Comparison of ENCODE assay signal across 18 cellular contexts in the genomic region with DNA sequence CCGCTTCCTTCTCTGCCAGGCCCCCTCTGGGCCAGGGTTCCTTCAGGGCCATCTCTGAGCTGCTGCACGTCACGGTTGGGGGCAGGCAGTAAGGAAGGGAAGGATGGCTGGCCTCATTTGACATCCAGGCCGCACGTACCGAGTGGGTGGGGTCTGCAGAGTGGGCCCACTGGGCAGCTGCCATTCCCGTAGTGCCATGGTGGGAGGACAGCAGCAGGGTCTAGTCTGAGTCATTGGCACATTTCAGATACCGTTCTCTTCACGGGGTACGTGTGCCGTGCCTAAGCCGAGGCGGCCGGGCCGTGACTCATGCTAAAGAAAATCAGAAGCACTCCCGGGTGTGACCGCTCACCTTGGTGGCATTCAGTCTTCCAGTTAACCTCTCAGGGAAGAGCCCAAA. TPM values are rescaled to one million over a fixed set of nuclear protein-coding genes. Genes with fewer than 3 reads are reported as not detected.
A peak's percentile ranks its signal among the peaks of the same experiment; 100 is the strongest.
DNase-seq lines count a peak whose midpoint lies in the region; ATAC-seq and TF ChIP-seq lines count a peak whose summit lies in the region.
"Had no signal": no experiment of that assay in that cellular context is flagged by ENCODE, and none has a peak within 500 bp of the region (broad histone marks: within the 10 kb centered on the region; RNA-seq: fewer than 3 reads in every experiment).

No MANE protein-coding gene starts in this region.

- H3K9me3 Mint-ChIP-seq in Calu3 (ENCODE audit: low read depth, unreplicated experiment) = no peaks in the 10 kb centered on the region
- H3K9me3 Mint-ChIP-seq in stimulated activated effector memory CD8-positive, alpha-beta T cell treated with anti-CD3 and anti-CD28 coated beads, Interleukin-12 subunit alpha, Interleukin-12 subunit beta, amount 100 ng/mL, for 72 hours = no peaks in the 10 kb centered on the region
- no peaks in the 10 kb centered on the region for H3K9me3 Mint-ChIP-seq in stimulated activated naive B cell treated with anti-CD40 and anti-IgM and Interleukin-4, amounts not matched to agents 10 μg/mL and 1 μg/mL and 100 μg/mL, for 72 hours
- H3K9me3 Mint-ChIP-seq: activated T-helper 17 cell treated with anti-CD3 and anti-CD28 coated beads, Interleukin-2, amount 50 U/mL, for 72 hours; stimulated activated naive CD8-positive, alpha-beta T cell treated with anti-CD3 and anti-CD28 coated beads, Interleukin-15, amount 100 ng/mL, for 72 hours had no signal

- in situ Hi-C loops in brain microvascular endothelial cell (cut with HindIII; ENCODE audit: low pct_ligation_motif_present, low sequenced_read_pairs) = no loop called here

- H3K4me3 ChIP-seq in PC-3 (ENCODE audit: low read length) (peak overlapping the region; percentile 18; the same call in 1 of the 2 replicates), brain microvascular endothelial cell (ENCODE audit: low read depth, low read length) (no peak overlapping the region), neuronal stem cell (ENCODE audit: low read length in 2 of 2) (no peak overlapping the region)
- H3K4me3 ChIP-seq: coronary artery, smooth muscle cell, uterus had no signal

- H3K36me3 ChIP-seq in PC-3 (ENCODE audit: low read depth, low read length) (peaks cover 42% of the 10 kb centered on the region), brain microvascular endothelial cell (replicated peaks) (peaks cover 70% of the 10 kb centered on the region), neuronal stem cell (replicated peaks in 1 of 2; ENCODE audit: control insufficient read depth in 2 of 2, insufficient read depth in 2 of 2, low read length in 2 of 2) (peaks cover 14 to 69% of the 10 kb centered on the region in 2 donors)
- H3K36me3 ChIP-seq: uterus had no signal

- H3K4me3 Mint-ChIP-seq in Calu3 (ENCODE audit: low read depth, unreplicated experiment) = no peak overlapping the region
- no peak overlapping the region for H3K4me3 Mint-ChIP-seq in stimulated activated effector memory CD8-positive, alpha-beta T cell treated with anti-CD3 and anti-CD28 coated beads, Interleukin-12 subunit alpha, Interleukin-12 subunit beta, amount 100 ng/mL, for 72 hours
- H3K4me3 Mint-ChIP-seq in stimulated activated naive B cell treated with anti-CD40 and anti-IgM and Interleukin-4, amounts not matched to agents 10 μg/mL and 1 μg/mL and 100 μg/mL, for 72 hours = no peak overlapping the region
- H3K4me3 Mint-ChIP-seq: activated T-helper 17 cell treated with anti-CD3 and anti-CD28 coated beads, Interleukin-2, amount 50 U/mL, for 72 hours; stimulated activated naive CD8-positive, alpha-beta T cell treated with anti-CD3 and anti-CD28 coated beads, Interleukin-15, amount 100 ng/mL, for 72 hours had no signal

- peak overlapping the region; percentile 23 for H3K23ac ChIP-seq in neuronal stem cell (ENCODE audit: low read depth, low read length, poor library complexity)

- H2BK120ac ChIP-seq in neuronal stem cell (ENCODE audit: low read depth, low read length) = no peak overlapping the region

- H4K20me1 ChIP-seq in PC-3 (ENCODE audit: low read length) = no peaks in the 10 kb centered on the region; the same call in 1 of the 2 replicates

- H3K9ac ChIP-seq in PC-3 (ENCODE audit: low read length) = peak overlapping the region; percentile 9; the same call in 1 of the 2 replicates
- no peak overlapping the region for H3K9ac ChIP-seq in neuronal stem cell (ENCODE audit: low read depth, low read length, poor library complexity)

- H3K4me2 ChIP-seq in PC-3 (ENCODE audit: low read length) (peak overlapping the region; percentile 54), neuronal stem cell (ENCODE audit: insufficient read depth, low read length, poor library complexity, severe bottlenecking) (no peak overlapping the region)
- H3K4me2 ChIP-seq: smooth muscle cell had no signal

- H2AFZ ChIP-seq in PC-3 (ENCODE audit: low read length) (0 out of 2 replicates have a peak overlapping the region, but pooled peaks have one; percentile 2), neuronal stem cell (ENCODE audit: low read length) (no peak overlapping the region)

- H3K27me3 ChIP-seq in PC-3 (ENCODE audit: low read length) (no peaks in the 10 kb centered on the region), brain microvascular endothelial cell (replicated peaks) (no peaks in the 10 kb centered on the region), neuronal stem cell (ENCODE audit: control insufficient read depth in 3 of 3, insufficient read depth in 3 of 3, low read depth in 1 of 3, low read length in 3 of 3) (no peaks in the 10 kb centered on the region)
- H3K27me3 ChIP-seq: uterus had no signal

- no peak overlapping the region for H4K8ac ChIP-seq in neuronal stem cell (ENCODE audit: low read depth, low read length)

- H3K9me3 ChIP-seq in PC-3 (ENCODE audit: low read length) (no peaks in the 10 kb centered on the region), neuronal stem cell (replicated peaks in 1 of 2; ENCODE audit: control insufficient read depth in 2 of 2, insufficient read depth in 1 of 2, low read depth in 1 of 2, low read length in 2 of 2) (no peaks in the 10 kb centered on the region)
- H3K9me3 ChIP-seq: uterus had no signal

- TF ChIP-seq CTCF in Calu3 (IDR thresholded peaks at IDR 0.05; ENCODE audit: unreplicated experiment) (no peak), PC-3 (conservative IDR thresholded peaks at IDR 0.05; ENCODE audit: low read depth, low read length) (no peak), brain microvascular endothelial cell (IDR thresholded peaks at IDR 0.05; ENCODE audit: low read depth, low read length, missing control alignments) (no peak), GM10248 (IDR thresholded peaks at IDR 0.05; ENCODE audit: control extremely low read depth, extremely low read depth, low read depth, missing control alignments) (no peak)

- H3K36me3 Mint-ChIP-seq in Calu3 (ENCODE audit: insufficient read depth, unreplicated experiment) = peaks cover 25% of the 10 kb centered on the region
- H3K36me3 Mint-ChIP-seq in stimulated activated effector memory CD8-positive, alpha-beta T cell treated with anti-CD3 and anti-CD28 coated beads, Interleukin-12 subunit alpha, Interleukin-12 subunit beta, amount 100 ng/mL, for 72 hours = peaks cover 53% of the 10 kb centered on the region
- H3K36me3 Mint-ChIP-seq in stimulated activated naive B cell treated with anti-CD40 and anti-IgM and Interleukin-4, amounts not matched to agents 10 μg/mL and 1 μg/mL and 100 μg/mL, for 72 hours = peaks cover 24 to 39% of the 10 kb centered on the region in 2 donors

- H2BK15ac ChIP-seq in neuronal stem cell (ENCODE audit: low read length) = no peak overlapping the region

- no peak overlapping the region for H4K91ac ChIP-seq in neuronal stem cell (ENCODE audit: low read depth, low read length, poor library complexity)

- no peaks in the 10 kb centered on the region for H3K27me3 Mint-ChIP-seq in Calu3 (ENCODE audit: unreplicated experiment)
- H3K27me3 Mint-ChIP-seq in stimulated activated naive B cell treated with anti-CD40 and anti-IgM and Interleukin-4, amounts not matched to agents 10 μg/mL and 1 μg/mL and 100 μg/mL, for 72 hours = no peaks in the 10 kb centered on the region
- H3K27me3 Mint-ChIP-seq: activated T-helper 17 cell treated with anti-CD3 and anti-CD28 coated beads, Interleukin-2, amount 50 U/mL, for 72 hours; stimulated activated naive CD8-positive, alpha-beta T cell treated with anti-CD3 and anti-CD28 coated beads, Interleukin-15, amount 100 ng/mL, for 72 hours had no signal

- peaks cover 6% of the 10 kb centered on the region for H3F3A ChIP-seq in PC-3 (ENCODE audit: low read length, unreplicated experiment)

- peak; percentile 58 for DNase-seq in Calu3
- DNase-seq in PC-3 = peak; percentile 84
- peak; percentile 65 for DNase-seq in brain microvascular endothelial cell
- no peak for DNase-seq in neuronal stem cell (ENCODE audit: low spot score)
- no peak for DNase-seq in stimulated activated effector memory CD8-positive, alpha-beta T cell treated with anti-CD3 and anti-CD28 coated beads, Interleukin-12 subunit alpha, Interleukin-12 subunit beta, amount 100 ng/mL, for 72 hours (ENCODE audit: low spot score in 2 of 2)
- no peak for DNase-seq in stimulated activated naive B cell treated with anti-CD40 and anti-IgM and Interleukin-4, amounts not matched to agents 10 μg/mL and 1 μg/mL and 100 μg/mL, for 72 hours
- no peak for DNase-seq in GM10248 (ENCODE audit: extremely low spot score)
- DNase-seq: erythroblast; NCI-H146; NCI-H2227 treated with DMSO at 0.1 percent for 48 hours; stimulated activated naive CD8-positive, alpha-beta T cell treated with anti-CD3 and anti-CD28 coated beads, Interleukin-15, amount 100 ng/mL, for 72 hours; uterus had no signal

- no peak overlapping the region for H3K4ac ChIP-seq in neuronal stem cell (ENCODE audit: low read length)

- H3K27ac ChIP-seq in PC-3 (ENCODE audit: low read length) (peak overlapping the region; percentile 52), brain microvascular endothelial cell (peak overlapping the region; percentile 16), neuronal stem cell (replicated peaks; ENCODE audit: low read length) (no peak overlapping the region)
- H3K27ac ChIP-seq: coronary artery, uterus had no signal

- no peak overlapping the region for H3K27ac Mint-ChIP-seq in Calu3 (ENCODE audit: unreplicated experiment)
- H3K27ac Mint-ChIP-seq in stimulated activated effector memory CD8-positive, alpha-beta T cell treated with anti-CD3 and anti-CD28 coated beads, Interleukin-12 subunit alpha, Interleukin-12 subunit beta, amount 100 ng/mL, for 72 hours = no peak overlapping the region
- no peak overlapping the region for H3K27ac Mint-ChIP-seq in stimulated activated naive B cell treated with anti-CD40 and anti-IgM and Interleukin-4, amounts not matched to agents 10 μg/mL and 1 μg/mL and 100 μg/mL, for 72 hours
- H3K27ac Mint-ChIP-seq: activated T-helper 17 cell treated with anti-CD3 and anti-CD28 coated beads, Interleukin-2, amount 50 U/mL, for 72 hours; stimulated activated naive CD8-positive, alpha-beta T cell treated with anti-CD3 and anti-CD28 coated beads, Interleukin-15, amount 100 ng/mL, for 72 hours had no signal

- no peak overlapping the region for H3K14ac ChIP-seq in neuronal stem cell (ENCODE audit: low read length)

- H2BK5ac ChIP-seq in neuronal stem cell (ENCODE audit: low read length) = no peak overlapping the region

- no peaks in the 10 kb centered on the region for H3K9me2 ChIP-seq in PC-3 (replicated peaks; ENCODE audit: low read length)

- CTCF ChIA-PET in Calu3 (lab: Charles Lee) = interaction anchor here (1.2 to 2.1 kb wide), 5 partner anchors 32 to 90 kb away, joined by 4 to 12 read pairs (median 6); no protein-coding TSS in a partner anchor
- CTCF ChIA-PET in PC-3 (lab: Charles Lee) = interaction anchor here (0.5 kb wide), 1 partner anchor 59 kb away, joined by 3 read pairs; no protein-coding TSS in a partner anchor
- CTCF ChIA-PET in GM10248 (lab: Yijun Ruan, JAX) = interaction anchor here (1.1 to 5.7 kb wide), 7 partner anchors 41 to 225 kb away, joined by 3 to 73 read pairs (median 4); no protein-coding TSS in a partner anchor

- intact Hi-C loops in Calu3 (cut with micrococcal nuclease; ENCODE audit: unreplicated experiment) = no loop called here
- intact Hi-C loops in PC-3 (cut with micrococcal nuclease) = no loop called here

- POLR2A ChIA-PET in PC-3 (lab: Charles Lee; ENCODE audit: unreplicated experiment) (no interaction called here), GM10248 (lab: Yijun Ruan, JAX) (no interaction called here)

- WGBS in neuronal stem cell (ENCODE audit: extremely low coverage in 2 of 2, insufficient read length in 2 of 2, insufficient replicate concordance in 1 of 2), 2 donors = no CpG with 5 or more reads among the region's 17 CpGs

- peaks cover 7% of the 10 kb centered on the region for H3K4me1 Mint-ChIP-seq in Calu3 (ENCODE audit: low read depth, unreplicated experiment)
- peaks cover 13% of the 10 kb centered on the region for H3K4me1 Mint-ChIP-seq in stimulated activated effector memory CD8-positive, alpha-beta T cell treated with anti-CD3 and anti-CD28 coated beads, Interleukin-12 subunit alpha, Interleukin-12 subunit beta, amount 100 ng/mL, for 72 hours
- H3K4me1 Mint-ChIP-seq in stimulated activated naive B cell treated with anti-CD40 and anti-IgM and Interleukin-4, amounts not matched to agents 10 μg/mL and 1 μg/mL and 100 μg/mL, for 72 hours = peaks cover 0 to 19% of the 10 kb centered on the region in 2 donors
- H3K4me1 Mint-ChIP-seq: activated T-helper 17 cell treated with anti-CD3 and anti-CD28 coated beads, Interleukin-2, amount 50 U/mL, for 72 hours had no signal

- H3K79me2 ChIP-seq in PC-3 (ENCODE audit: low read length) = peaks cover 19% of the 10 kb centered on the region

- H3K4me1 ChIP-seq in PC-3 (ENCODE audit: insufficient read depth, low read length) (peaks cover 15% of the 10 kb centered on the region), neuronal stem cell (ENCODE audit: control insufficient read depth in 2 of 2, insufficient read depth in 1 of 2, low read depth in 1 of 2, low read length in 2 of 2) (no peaks in the 10 kb centered on the region)
- H3K4me1 ChIP-seq: uterus had no signal

- BruUV-seq in Calu3 (replicated peaks; lab: Mats Ljungman, UMichigan) (no TSS peak), PC-3 (replicated peaks; lab: Mats Ljungman, UMichigan) (no TSS peak)

- no peak overlapping the region for H2BK12ac ChIP-seq in neuronal stem cell (ENCODE audit: low read length)

- H3K79me1 ChIP-seq in neuronal stem cell (ENCODE audit: low read depth, low read length) = no peaks in the 10 kb centered on the region

- peak; percentile 90 for ATAC-seq in PC-3
- ATAC-seq in HG03457 (IDR thresholded peaks at IDR 0.05; ENCODE audit: unreplicated experiment) = no peak
- no peak for ATAC-seq in stimulated activated effector memory CD8-positive, alpha-beta T cell treated with anti-CD3 and anti-CD28 coated beads, Interleukin-12 subunit alpha, Interleukin-12 subunit beta, amount 100 ng/mL, for 72 hours
- no peak for ATAC-seq in stimulated activated naive B cell treated with anti-CD40 and anti-IgM and Interleukin-4, amounts not matched to agents 10 μg/mL and 1 μg/mL and 100 μg/mL, for 72 hours (replicated peaks)

- H3K18ac ChIP-seq in neuronal stem cell (ENCODE audit: low read length) = no peak overlapping the region

- no peak overlapping the region for H2AK5ac ChIP-seq in neuronal stem cell (ENCODE audit: low read depth, low read length)

RNA-seq across cellular contexts. Expression of a gene that starts 43.9 kb away (rescaled TPM):
- total RNA-seq in Calu3 (2022) = not detected in 2 replicates
- not detected in 2 replicates for total RNA-seq in PC-3 (2014; rRNA removed)
- polyA plus RNA-seq in neuronal stem cell (2013, experiment 1 of 2) = not detected
- not detected for polyA plus RNA-seq in neuronal stem cell (2013, experiment 2 of 2)
- total RNA-seq: activated T-helper 17 cell treated with anti-CD3 and anti-CD28 coated beads, Interleukin-2, amount 50 U/mL, for 72 hours; mononuclear cell; omental fat pad; smooth muscle cell; uterus had no signal
- polyA plus RNA-seq: smooth muscle cell had no signal

RNA-seq across cellular contexts. Expression of a gene that starts 51.6 kb away (rescaled TPM):
- total RNA-seq in Calu3 (2022) (55.3 and 58.7 TPM in 2 replicates), PC-3 (2014; rRNA removed) (16.7 and 21.8 TPM in 2 replicates)
- 18.3 TPM for polyA plus RNA-seq in neuronal stem cell (2013, experiment 1 of 2)
- 18.1 TPM for polyA plus RNA-seq in neuronal stem cell (2013, experiment 2 of 2)

RNA-seq across cellular contexts. Expression of a gene that starts 52.8 kb away (rescaled TPM):
- total RNA-seq in Calu3 (2022) (not detected in 2 replicates), PC-3 (2014; rRNA removed) (0.66 TPM in 1 of 2 replicates, not detected in the other)
- 1.6 TPM for polyA plus RNA-seq in neuronal stem cell (2013, experiment 1 of 2)
- polyA plus RNA-seq in neuronal stem cell (2013, experiment 2 of 2) = 1.5 TPM
- total RNA-seq: activated T-helper 17 cell treated with anti-CD3 and anti-CD28 coated beads, Interleukin-2, amount 50 U/mL, for 72 hours; smooth muscle cell had no signal

Comparison
In these comparisons a context has a peak if more than half of its experiments do, and no peak if none do; other contexts are left out.
1. DNase-seq: peak in Calu3 (single experiment), PC-3 (single experiment) and brain microvascular endothelial cell (single experiment); none in neuronal stem cell (single experiment), stimulated activated effector memory CD8-positive, alpha-beta T cell treated with anti-CD3 and anti-CD28 coated beads, Interleukin-12 subunit alpha, Interleukin-12 subunit beta, amount 100 ng/mL, for 72 hours (0 of 2), stimulated activated naive B cell treated with anti-CD40 and anti-IgM and Interleukin-4, amounts not matched to agents 10 μg/mL and 1 μg/mL and 100 μg/mL, for 72 hours (single experiment) and GM10248 (single experiment).